ENCODE assay signal across 1 cellular context in the genomic region with DNA sequence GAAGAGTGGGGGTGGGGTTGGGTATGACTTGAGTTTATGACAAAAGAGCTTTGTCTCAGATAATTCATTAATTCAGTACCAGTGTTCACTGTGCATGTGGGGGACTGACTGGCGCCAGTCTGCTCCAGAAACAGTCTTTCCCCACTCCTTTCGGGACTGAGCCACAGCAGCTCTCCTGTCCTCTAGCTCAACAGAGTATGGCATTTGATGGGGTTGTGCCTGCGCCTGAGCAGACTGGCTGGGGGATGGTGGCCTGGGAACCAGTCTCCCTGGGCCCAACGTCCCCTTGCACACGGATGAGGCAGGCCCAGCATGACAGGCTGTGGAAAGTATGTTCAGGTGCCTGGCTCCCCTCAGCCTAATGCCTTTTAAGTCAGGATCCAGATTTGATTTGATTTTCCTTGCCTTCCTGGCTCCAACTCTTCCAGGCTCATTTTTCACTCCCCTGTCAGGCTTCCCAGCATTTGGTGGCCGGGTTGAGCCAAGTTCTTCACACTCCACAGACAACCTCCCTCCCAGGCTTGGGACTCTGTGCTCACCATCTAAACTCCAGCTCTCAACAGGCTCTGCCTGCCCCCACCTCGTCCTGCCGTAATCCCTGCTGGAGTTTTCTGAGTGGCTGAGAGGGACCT.
TF ChIP-seq lines count a peak whose summit lies in the region.

No MANE protein-coding gene starts in this region.

TF ChIP-seq in GM23338, 12 proteins besides CTCF, POLR2A, EP300 and RAD21 (continued from another document):
- TF ChIP-seq, protein P1, sequence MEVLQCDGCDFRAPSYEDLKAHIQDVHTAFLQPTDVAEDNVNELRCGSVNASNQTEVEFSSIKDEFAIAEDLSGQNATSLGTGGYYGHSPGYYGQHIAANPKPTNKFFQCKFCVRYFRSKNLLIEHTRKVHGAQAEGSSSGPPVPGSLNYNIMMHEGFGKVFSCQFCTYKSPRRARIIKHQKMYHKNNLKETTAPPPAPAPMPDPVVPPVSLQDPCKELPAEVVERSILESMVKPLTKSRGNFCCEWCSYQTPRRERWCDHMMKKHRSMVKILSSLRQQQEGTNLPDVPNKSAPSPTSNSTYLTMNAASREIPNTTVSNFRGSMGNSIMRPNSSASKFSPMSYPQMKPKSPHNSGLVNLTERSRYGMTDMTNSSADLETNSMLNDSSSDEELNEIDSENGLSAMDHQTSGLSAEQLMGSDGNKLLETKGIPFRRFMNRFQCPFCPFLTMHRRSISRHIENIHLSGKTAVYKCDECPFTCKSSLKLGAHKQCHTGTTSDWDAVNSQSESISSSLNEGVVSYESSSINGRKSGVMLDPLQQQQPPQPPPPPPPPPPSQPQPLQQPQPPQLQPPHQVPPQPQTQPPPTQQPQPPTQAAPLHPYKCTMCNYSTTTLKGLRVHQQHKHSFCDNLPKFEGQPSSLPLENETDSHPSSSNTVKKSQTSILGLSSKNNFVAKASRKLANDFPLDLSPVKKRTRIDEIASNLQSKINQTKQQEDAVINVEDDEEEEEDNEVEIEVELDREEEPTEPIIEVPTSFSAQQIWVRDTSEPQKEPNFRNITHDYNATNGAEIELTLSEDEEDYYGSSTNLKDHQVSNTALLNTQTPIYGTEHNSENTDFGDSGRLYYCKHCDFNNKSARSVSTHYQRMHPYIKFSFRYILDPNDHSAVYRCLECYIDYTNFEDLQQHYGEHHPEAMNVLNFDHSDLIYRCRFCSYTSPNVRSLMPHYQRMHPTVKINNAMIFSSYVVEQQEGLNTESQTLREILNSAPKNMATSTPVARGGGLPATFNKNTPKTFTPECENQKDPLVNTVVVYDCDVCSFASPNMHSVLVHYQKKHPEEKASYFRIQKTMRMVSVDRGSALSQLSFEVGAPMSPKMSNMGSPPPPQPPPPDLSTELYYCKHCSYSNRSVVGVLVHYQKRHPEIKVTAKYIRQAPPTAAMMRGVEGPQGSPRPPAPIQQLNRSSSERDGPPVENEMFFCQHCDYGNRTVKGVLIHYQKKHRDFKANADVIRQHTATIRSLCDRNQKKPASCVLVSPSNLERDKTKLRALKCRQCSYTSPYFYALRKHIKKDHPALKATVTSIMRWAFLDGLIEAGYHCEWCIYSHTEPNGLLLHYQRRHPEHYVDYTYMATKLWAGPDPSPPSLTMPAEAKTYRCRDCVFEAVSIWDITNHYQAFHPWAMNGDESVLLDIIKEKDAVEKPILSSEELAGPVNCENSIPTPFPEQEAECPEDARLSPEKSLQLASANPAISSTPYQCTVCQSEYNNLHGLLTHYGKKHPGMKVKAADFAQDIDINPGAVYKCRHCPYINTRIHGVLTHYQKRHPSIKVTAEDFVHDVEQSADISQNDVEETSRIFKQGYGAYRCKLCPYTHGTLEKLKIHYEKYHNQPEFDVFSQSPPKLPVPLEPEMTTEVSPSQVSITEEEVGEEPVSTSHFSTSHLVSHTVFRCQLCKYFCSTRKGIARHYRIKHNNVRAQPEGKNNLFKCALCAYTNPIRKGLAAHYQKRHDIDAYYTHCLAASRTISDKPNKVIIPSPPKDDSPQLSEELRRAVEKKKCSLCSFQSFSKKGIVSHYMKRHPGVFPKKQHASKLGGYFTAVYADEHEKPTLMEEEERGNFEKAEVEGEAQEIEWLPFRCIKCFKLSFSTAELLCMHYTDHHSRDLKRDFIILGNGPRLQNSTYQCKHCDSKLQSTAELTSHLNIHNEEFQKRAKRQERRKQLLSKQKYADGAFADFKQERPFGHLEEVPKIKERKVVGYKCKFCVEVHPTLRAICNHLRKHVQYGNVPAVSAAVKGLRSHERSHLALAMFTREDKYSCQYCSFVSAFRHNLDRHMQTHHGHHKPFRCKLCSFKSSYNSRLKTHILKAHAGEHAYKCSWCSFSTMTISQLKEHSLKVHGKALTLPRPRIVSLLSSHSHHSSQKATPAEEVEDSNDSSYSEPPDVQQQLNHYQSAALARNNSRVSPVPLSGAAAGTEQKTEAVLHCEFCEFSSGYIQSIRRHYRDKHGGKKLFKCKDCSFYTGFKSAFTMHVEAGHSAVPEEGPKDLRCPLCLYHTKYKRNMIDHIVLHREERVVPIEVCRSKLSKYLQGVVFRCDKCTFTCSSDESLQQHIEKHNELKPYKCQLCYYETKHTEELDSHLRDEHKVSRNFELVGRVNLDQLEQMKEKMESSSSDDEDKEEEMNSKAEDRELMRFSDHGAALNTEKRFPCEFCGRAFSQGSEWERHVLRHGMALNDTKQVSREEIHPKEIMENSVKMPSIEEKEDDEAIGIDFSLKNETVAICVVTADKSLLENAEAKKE (CRISPR knock-in tag; IDR thresholded peaks at IDR 0.05), result no peak
